Comparison of ENCODE assay signal across 12 cellular contexts in genomic region chr4:128600410-128600809, GRCh38.
DNase-seq lines count a peak whose midpoint lies in the region; ATAC-seq, FAIRE-seq and TF ChIP-seq lines count a peak whose summit lies in the region.
"Had no signal": no experiment of that assay in that cellular context is flagged by ENCODE, and none has a peak within 500 bp of the region (broad histone marks: within the 10 kb centered on the region; RNA-seq: fewer than 3 reads in every experiment).

No MANE protein-coding gene starts in this region.

- intact Hi-C loops in adrenal gland (cut with DNase I) = no loop called here
- intact Hi-C loops in left lung (cut with DNase I) = no loop called here

- 17 to 42% (median 36%) methylated on average over 3 of the region's 3 CpGs for WGBS in adrenal gland, 4 donors
- 30% methylated on average over 3 of the region's 3 CpGs for WGBS in suprapubic skin

- H3K4me3 ChIP-seq in adrenal gland (peak overlapping the region in 1 of 4 donors; percentile 21), epithelial cell of proximal tubule (ENCODE audit: low read depth, low read length) (peak overlapping the region; percentile 1), left lung (no peak overlapping the region), suprapubic skin (no peak overlapping the region)
- H3K4me3 ChIP-seq: HAP-1 had no signal

- no peak for TF ChIP-seq CTCF in adrenal gland (IDR thresholded peaks at IDR 0.05)
- TF ChIP-seq CTCF in epithelial cell of proximal tubule (conservative IDR thresholded peaks at IDR 0.05; ENCODE audit: low read depth, low read length) = no peak
- no peak for TF ChIP-seq CTCF in left lung (IDR thresholded peaks at IDR 0.05)
- no peak for TF ChIP-seq CTCF in suprapubic skin (IDR thresholded peaks at IDR 0.05)

- no peaks in the 10 kb centered on the region for H3K36me3 ChIP-seq in adrenal gland (replicated peaks in 1 of 2)
- no peaks in the 10 kb centered on the region for H3K36me3 ChIP-seq in left lung
- H3K36me3 ChIP-seq in suprapubic skin = no peaks in the 10 kb centered on the region
- H3K36me3 ChIP-seq: HAP-1 had no signal

- H3K27me3 ChIP-seq in adrenal gland = no peaks in the 10 kb centered on the region
- no peaks in the 10 kb centered on the region for H3K27me3 ChIP-seq in left lung
- no peaks in the 10 kb centered on the region for H3K27me3 ChIP-seq in suprapubic skin

- TF ChIP-seq POLR2A in adrenal gland (IDR thresholded peaks at IDR 0.05) = no peak
- no peak for TF ChIP-seq POLR2A in suprapubic skin (IDR thresholded peaks at IDR 0.05)
- TF ChIP-seq POLR2A in GM12891 (IDR thresholded peaks at IDR 0.05; ENCODE audit: low read depth, low read length) = no peak

- TF ChIP-seq EP300 in suprapubic skin (IDR thresholded peaks at IDR 0.05) = no peak

- peaks cover 51 to 59% of the 10 kb centered on the region in 2 donors for H3K4me1 ChIP-seq in adrenal gland (replicated peaks in 1 of 2)
- peaks cover 15 to 18% of the 10 kb centered on the region in 2 donors for H3K4me1 ChIP-seq in left lung
- peaks cover 26% of the 10 kb centered on the region for H3K4me1 ChIP-seq in suprapubic skin

- DNase-seq in adrenal gland (peak in 5 of 7 donors; percentile 26 to 60 (median 36)), epithelial cell of proximal tubule (ENCODE audit: low read depth) (no peak), left lung (no peak), suprapubic skin (ENCODE audit: low spot score in 2 of 2) (no peak), GM12891 (ENCODE audit: insufficient read length, low spot score) (no peak), SHP77 treated with DMSO at 0.1 percent for 48 hours (lab: John Stamatoyannopoulos, UW) (no peak)
- DNase-seq: activated CD4-positive, alpha-beta T cell treated with anti-CD3 and anti-CD28 coated beads, Interleukin-2, amount 50 U/mL, for 48 hours; DND-41; retina had no signal

- H3K9me3 ChIP-seq in adrenal gland (replicated peaks in 1 of 3) = no peaks in the 10 kb centered on the region
- no peaks in the 10 kb centered on the region for H3K9me3 ChIP-seq in left lung
- H3K9me3 ChIP-seq in suprapubic skin = no peaks in the 10 kb centered on the region
- H3K9me3 ChIP-seq: HAP-1 had no signal

- FAIRE-seq in GM12891 (lab: Jason Lieb, UNC) = no peak

- peak overlapping the region; percentile 27 to 92 (median 79) for H3K27ac ChIP-seq in adrenal gland
- peak overlapping the region in 1 of 2 donors; percentile 21 for H3K27ac ChIP-seq in left lung
- peak overlapping the region; percentile 70 for H3K27ac ChIP-seq in suprapubic skin
- H3K27ac ChIP-seq: HL-60 had no signal

- ATAC-seq in left lung (peak; percentile 59), GM19463 (IDR thresholded peaks at IDR 0.05; ENCODE audit: unreplicated experiment) (no peak)

TF ChIP-seq in GM12891, 5 proteins besides CTCF, POLR2A, EP300 and RAD21:
- no peak for TF ChIP-seq TAF1 (IDR thresholded peaks at IDR 0.05; ENCODE audit: low read depth, low read length)
- TF ChIP-seq SPI1 (IDR thresholded peaks at IDR 0.05; ENCODE audit: low read depth, low read length) = no peak
- TF ChIP-seq POU2F2 (IDR thresholded peaks at IDR 0.05; ENCODE audit: low read depth, low read length) = no peak
- no peak for TF ChIP-seq PAX5 (IDR thresholded peaks at IDR 0.05; ENCODE audit: insufficient read depth, low read length, severe bottlenecking)
- TF ChIP-seq POLR2AphosphoS5 (IDR thresholded peaks at IDR 0.05; ENCODE audit: low read depth, low read length) = no peak

Comparison
In these comparisons a context has a peak if more than half of its experiments do, and no peak if none do; other contexts are left out.
1. DNase-seq: peak in adrenal gland (5 of 7); none in epithelial cell of proximal tubule (single experiment), left lung (0 of 2), suprapubic skin (0 of 2), GM12891 (single experiment) and SHP77 treated with DMSO at 0.1 percent for 48 hours (single experiment).